In genomic region chr3:9681011-9681722, GRCh38 we compare ENCODE assay signal across 1 cellular context.
TF ChIP-seq lines count a peak whose summit lies in the region.

No MANE protein-coding gene starts in this region.

TF ChIP-seq in HepG2, 621 proteins besides CTCF, POLR2A, EP300 and RAD21:
- TF ChIP-seq ZNF24 (IDR thresholded peaks at IDR 0.05) (peak; percentile 69; the same call in 1 of the 2 replicates), ZNF331 (CRISPR knock-in tag; IDR thresholded peaks at IDR 0.05) (no peak), ZSCAN21 (CRISPR knock-in tag; IDR thresholded peaks at IDR 0.05; ENCODE audit: borderline replicate concordance) (0 out of 2 replicates have a peak, but pooled peaks have one; percentile 23), ZBTB2 (CRISPR knock-in tag; IDR thresholded peaks at IDR 0.05; ENCODE audit: low read depth) (no peak), BORCS8-MEF2B (CRISPR knock-in tag; IDR thresholded peaks at IDR 0.05) (0 out of 2 replicates have a peak, but pooled peaks have one; percentile 21), ZNF83 (CRISPR knock-in tag; IDR thresholded peaks at IDR 0.05; ENCODE audit: borderline replicate concordance) (no peak)
TF ChIP-seq in HepG2: peak in this region for 3.
